Comparison of ENCODE assay signal across 7 cellular contexts in the genomic region with DNA sequence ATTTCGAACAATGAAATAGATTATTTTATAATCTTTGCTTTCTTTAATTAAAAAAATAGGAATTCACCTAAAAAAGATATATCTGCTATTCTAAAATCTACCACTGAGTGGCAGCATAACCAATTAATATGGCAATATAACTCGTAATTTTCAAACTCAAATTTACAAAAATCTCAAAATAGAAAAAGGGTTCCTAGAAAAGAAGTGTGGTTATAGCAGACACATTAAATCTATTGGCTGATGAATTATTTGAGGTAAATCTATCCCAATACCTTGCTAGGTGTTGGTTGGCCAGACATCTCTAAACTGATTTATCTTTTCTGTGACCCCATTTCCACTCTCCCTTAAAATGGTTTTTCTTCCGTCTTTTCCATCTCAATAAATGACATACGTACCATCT. TPM values are rescaled to one million over a fixed set of nuclear protein-coding genes. Genes with fewer than 3 reads are reported as not detected.
A peak's percentile ranks its signal among the peaks of the same experiment; 100 is the strongest.
DNase-seq lines count a peak whose midpoint lies in the region; ATAC-seq and TF ChIP-seq lines count a peak whose summit lies in the region.

No MANE protein-coding gene starts in this region.

- no peak overlapping the region for H3K4me3 ChIP-seq in GM12864 (ENCODE audit: low read depth, low read length)
- H3K4me3 ChIP-seq in esophagus squamous epithelium: no peak overlapping the region
- no peak overlapping the region for H3K4me3 ChIP-seq in sigmoid colon
- no peak overlapping the region for H3K4me3 ChIP-seq in effector memory CD4-positive, alpha-beta T cell (ENCODE audit: insufficient read depth, low read depth, low read length, poor library complexity, severe bottlenecking)

- H3K4me1 ChIP-seq in esophagus squamous epithelium (peaks cover 0 to 3% (median 0%) of the 10 kb centered on the region in 3 donors), sigmoid colon (peaks cover 0 to 4% (median 0%) of the 10 kb centered on the region in 4 donors)
- no peaks in the 10 kb centered on the region for H3K4me1 ChIP-seq in effector memory CD4-positive, alpha-beta T cell (ENCODE audit: control insufficient read depth, insufficient read depth, low read length, poor library complexity, severe bottlenecking)

- no peak for TF ChIP-seq EP300 in sigmoid colon (IDR thresholded peaks at IDR 0.05)

- no peak for ATAC-seq in HG03196 (IDR thresholded peaks at IDR 0.05; ENCODE audit: unreplicated experiment)

- H3K36me3 ChIP-seq in esophagus squamous epithelium (no peaks in the 10 kb centered on the region), sigmoid colon (no peaks in the 10 kb centered on the region)
- no peaks in the 10 kb centered on the region for H3K36me3 ChIP-seq in effector memory CD4-positive, alpha-beta T cell (ENCODE audit: control insufficient read depth, insufficient read depth, low read length)

- H3K9me3 ChIP-seq in esophagus squamous epithelium: no peaks in the 10 kb centered on the region
- H3K9me3 ChIP-seq in sigmoid colon: no peaks in the 10 kb centered on the region
- H3K9me3 ChIP-seq in effector memory CD4-positive, alpha-beta T cell (ENCODE audit: control insufficient read depth, low read length): no peaks in the 10 kb centered on the region

- WGBS in esophagus squamous epithelium, 2 donors: 10 to 16% methylated on average over 4 of the region's 4 CpGs
- 10 to 13% methylated on average over 4 of the region's 4 CpGs for WGBS in sigmoid colon, 2 donors

- peaks cover 0 to 8% (median 0%) of the 10 kb centered on the region in 4 donors for H3K27me3 ChIP-seq in esophagus squamous epithelium
- no peaks in the 10 kb centered on the region for H3K27me3 ChIP-seq in sigmoid colon
- H3K27me3 ChIP-seq in effector memory CD4-positive, alpha-beta T cell (replicated peaks; ENCODE audit: control insufficient read depth, insufficient read depth, low read length, poor library complexity, severe bottlenecking): peaks cover 8% of the 10 kb centered on the region

- TF ChIP-seq POLR2A in esophagus squamous epithelium (IDR thresholded peaks at IDR 0.05) (no peak), sigmoid colon (IDR thresholded peaks at IDR 0.05) (no peak)

- intact Hi-C loops in esophagus squamous epithelium (cut with DNase I): loop anchor here (5.0 kb wide), 1 partner anchor 84 kb away; no protein-coding TSS in a partner anchor
- intact Hi-C loops in sigmoid colon (cut with DNase I): loop anchor here (1.0 to 10.0 kb wide), 4 partner anchors 34 to 272 kb away; a partner anchor contains a TSS

- peak; percentile 27 for TF ChIP-seq CTCF in GM12864 (IDR thresholded peaks at IDR 0.05; ENCODE audit: low read depth, low read length, missing control alignments)
- TF ChIP-seq CTCF in esophagus squamous epithelium (IDR thresholded peaks at IDR 0.05): peak in 5 of 6 experiments; percentile 34 to 76 (median 71)
- peak; percentile 49 to 67 (median 58) for TF ChIP-seq CTCF in sigmoid colon (IDR thresholded peaks at IDR 0.05)

- DNase-seq in GM12864 (ENCODE audit: low read depth) (no peak), NCI-H748 treated with DMSO at 0.1 percent for 48 hours (lab: John Stamatoyannopoulos, UW) (peak; percentile 0), esophagus squamous epithelium (lab: John Stamatoyannopoulos, UW) (no peak), sigmoid colon (no peak), NCI-H774 (lab: John Stamatoyannopoulos, UW) (no peak)
- no peak for DNase-seq in effector memory CD4-positive, alpha-beta T cell

- H3K27ac ChIP-seq in esophagus squamous epithelium (no peak overlapping the region), sigmoid colon (no peak overlapping the region)
- no peak overlapping the region for H3K27ac ChIP-seq in effector memory CD4-positive, alpha-beta T cell (ENCODE audit: insufficient read depth, low read length, poor library complexity, severe bottlenecking)

RNA-seq across cellular contexts. Expression of a gene that starts 30.2 kb away (rescaled TPM):
- total RNA-seq in esophagus squamous epithelium (1 to 10 TPM in 3 of 4 donors, under 1 TPM in 1; 0.66 to 4.9 (median 2.5) TPM), sigmoid colon (10 to 100 TPM in 1 of 4 donors, 1 to 10 TPM in 3; 3.4 to 11.9 (median 5.6) TPM)
- polyA plus RNA-seq in sigmoid colon: under 1 TPM in 1 of 3 donors, not detected in 2; 0.80 TPM

RNA-seq across cellular contexts. Expression of a gene that starts 40.6 kb away (rescaled TPM):
- total RNA-seq in esophagus squamous epithelium (10 to 100 TPM in 2 of 4 donors, 1 to 10 TPM in 2; 8.2 to 18.9 (median 10.6) TPM), sigmoid colon (10 to 100 TPM; 36.4 to 59.8 (median 40.3) TPM)
- polyA plus RNA-seq in sigmoid colon: 1 to 10 TPM; 3.6 to 4.8 (median 4.2) TPM

RNA-seq across cellular contexts. Expression of a gene that starts 52.4 kb away (rescaled TPM):
- total RNA-seq in esophagus squamous epithelium (10 to 100 TPM in 1 of 4 donors, 1 to 10 TPM in 3; 2.9 to 12.4 (median 6.5) TPM), sigmoid colon (10 to 100 TPM; 24.7 to 35.2 (median 30.0) TPM)
- polyA plus RNA-seq in sigmoid colon: 1 to 10 TPM; 3.5 to 6.0 (median 3.9) TPM
